In genomic region chr1:205279986-205280385, GRCh38 we compare ENCODE assay signal across 19 cellular contexts. TPM values are rescaled to one million over a fixed set of nuclear protein-coding genes. Genes with fewer than 3 reads are reported as not detected.
DNase-seq lines count a peak whose midpoint lies in the region; ATAC-seq and TF ChIP-seq lines count a peak whose summit lies in the region.
"Had no signal": no experiment of that assay in that cellular context is flagged by ENCODE, and none has a peak within 500 bp of the region (broad histone marks: within the 10 kb centered on the region; RNA-seq: fewer than 3 reads in every experiment).

No MANE protein-coding gene starts in this region.

- ATAC-seq in GM19395 (IDR thresholded peaks at IDR 0.05; ENCODE audit: unreplicated experiment) = no peak
- ATAC-seq in GM21619 (IDR thresholded peaks at IDR 0.05; ENCODE audit: unreplicated experiment) = no peak
- ATAC-seq: heart right ventricle, left ventricle myocardium superior had no signal

- peak; percentile 30 for DNase-seq in activated CD4-positive, alpha-beta T cell treated with anti-CD3 and anti-CD28 coated beads for 48 hours
- DNase-seq in activated CD4-positive, alpha-beta T cell treated with anti-CD3 and anti-CD28 coated beads for 4 hours = no peak
- DNase-seq in neural crest cell (ENCODE audit: low read depth, low spot score) = no peak
- DNase-seq in caudate nucleus (lab: John Stamatoyannopoulos, UW) = no peak
- DNase-seq: 8988T, activated gamma-delta T cell, cerebellar nuclear complex, heart right ventricle, KG1, left ventricle myocardium superior, NCI-H1694, NCI-H748 treated with DMSO at 0.1 percent for 48 hours had no signal

- no peak; the same call in 1 of the 2 replicates for TF ChIP-seq EP300 in Ishikawa (IDR thresholded peaks at IDR 0.05; ENCODE audit: borderline replicate concordance)

- H3K9me3 Mint-ChIP-seq in activated naive CD4-positive, alpha-beta T cell treated with anti-CD3 and anti-CD28 coated beads, Interleukin-2, amount 50 U/mL, for 24 hours = no peaks in the 10 kb centered on the region
- H3K9me3 Mint-ChIP-seq in neural crest cell = no peaks in the 10 kb centered on the region

- TF ChIP-seq RAD21 in Ishikawa (IDR thresholded peaks at IDR 0.05; ENCODE audit: low read depth) = no peak

- peaks cover 81% of the 10 kb centered on the region for H3K4me1 Mint-ChIP-seq in activated naive CD4-positive, alpha-beta T cell treated with anti-CD3 and anti-CD28 coated beads, Interleukin-2, amount 50 U/mL, for 24 hours
- H3K4me1 Mint-ChIP-seq in neural crest cell = peaks cover 28% of the 10 kb centered on the region

- no peaks in the 10 kb centered on the region for H3K27me3 Mint-ChIP-seq in activated naive CD4-positive, alpha-beta T cell treated with anti-CD3 and anti-CD28 coated beads, Interleukin-2, amount 50 U/mL, for 24 hours
- H3K27me3 Mint-ChIP-seq in neural crest cell (ENCODE audit: low read depth) = no peaks in the 10 kb centered on the region

- peak overlapping the region; percentile 61 for H3K27ac Mint-ChIP-seq in activated naive CD4-positive, alpha-beta T cell treated with anti-CD3 and anti-CD28 coated beads, Interleukin-2, amount 50 U/mL, for 24 hours
- peak overlapping the region; percentile 67 for H3K27ac Mint-ChIP-seq in neural crest cell (ENCODE audit: unreplicated experiment)

- H3K36me3 Mint-ChIP-seq in activated naive CD4-positive, alpha-beta T cell treated with anti-CD3 and anti-CD28 coated beads, Interleukin-2, amount 50 U/mL, for 24 hours = no peaks in the 10 kb centered on the region
- no peaks in the 10 kb centered on the region for H3K36me3 Mint-ChIP-seq in neural crest cell (ENCODE audit: low read depth)

- no peak overlapping the region for H3K27ac ChIP-seq in caudate nucleus (ENCODE audit: low read depth, low read length)
- H3K27ac ChIP-seq: heart right ventricle, neutrophil, SJCRH30, thoracic aorta had no signal

- no peak for TF ChIP-seq CTCF in neural crest cell (conservative IDR thresholded peaks at IDR 0.05)

- H3K4me3 Mint-ChIP-seq in activated naive CD4-positive, alpha-beta T cell treated with anti-CD3 and anti-CD28 coated beads, Interleukin-2, amount 50 U/mL, for 24 hours = peak overlapping the region; percentile 65
- H3K4me3 Mint-ChIP-seq in neural crest cell = no peak overlapping the region

TF ChIP-seq in Ishikawa, 13 proteins besides CTCF, POLR2A, EP300 and RAD21:
- TF ChIP-seq EGR1 (IDR thresholded peaks at IDR 0.05) (no peak), CEBPB (IDR thresholded peaks at IDR 0.05) (no peak), ZBTB7A (IDR thresholded peaks at IDR 0.05; ENCODE audit: low read depth) (no peak), NFIC (IDR thresholded peaks at IDR 0.05) (peak; percentile 60), FOXM1 (IDR thresholded peaks at IDR 0.05; ENCODE audit: borderline replicate concordance, low read depth) (no peak), REST (IDR thresholded peaks at IDR 0.05; ENCODE audit: low read depth) (peak; percentile 57; the same call in 1 of the 2 replicates), TCF12 (IDR thresholded peaks at IDR 0.05; ENCODE audit: low read depth) (peak; percentile 40; the same call in 1 of the 2 replicates), USF1 (IDR thresholded peaks at IDR 0.05) (no peak), TAF1 (IDR thresholded peaks at IDR 0.05; ENCODE audit: low read depth) (no peak)
TF ChIP-seq in Ishikawa: peak in this region for 3.

RNA-seq across cellular contexts. Expression of gene NUAK2, which starts 41.6 kb away (rescaled TPM):
- total RNA-seq in neural crest cell = 14.7 and 15.4 TPM in 2 replicates

RNA-seq across cellular contexts. Expression of gene TMCC2, which starts 52.2 kb away (rescaled TPM):
- total RNA-seq in neural crest cell = 14.9 and 16.1 TPM in 2 replicates
